ENCODE assay signal across 8 cellular contexts in the genomic region with DNA sequence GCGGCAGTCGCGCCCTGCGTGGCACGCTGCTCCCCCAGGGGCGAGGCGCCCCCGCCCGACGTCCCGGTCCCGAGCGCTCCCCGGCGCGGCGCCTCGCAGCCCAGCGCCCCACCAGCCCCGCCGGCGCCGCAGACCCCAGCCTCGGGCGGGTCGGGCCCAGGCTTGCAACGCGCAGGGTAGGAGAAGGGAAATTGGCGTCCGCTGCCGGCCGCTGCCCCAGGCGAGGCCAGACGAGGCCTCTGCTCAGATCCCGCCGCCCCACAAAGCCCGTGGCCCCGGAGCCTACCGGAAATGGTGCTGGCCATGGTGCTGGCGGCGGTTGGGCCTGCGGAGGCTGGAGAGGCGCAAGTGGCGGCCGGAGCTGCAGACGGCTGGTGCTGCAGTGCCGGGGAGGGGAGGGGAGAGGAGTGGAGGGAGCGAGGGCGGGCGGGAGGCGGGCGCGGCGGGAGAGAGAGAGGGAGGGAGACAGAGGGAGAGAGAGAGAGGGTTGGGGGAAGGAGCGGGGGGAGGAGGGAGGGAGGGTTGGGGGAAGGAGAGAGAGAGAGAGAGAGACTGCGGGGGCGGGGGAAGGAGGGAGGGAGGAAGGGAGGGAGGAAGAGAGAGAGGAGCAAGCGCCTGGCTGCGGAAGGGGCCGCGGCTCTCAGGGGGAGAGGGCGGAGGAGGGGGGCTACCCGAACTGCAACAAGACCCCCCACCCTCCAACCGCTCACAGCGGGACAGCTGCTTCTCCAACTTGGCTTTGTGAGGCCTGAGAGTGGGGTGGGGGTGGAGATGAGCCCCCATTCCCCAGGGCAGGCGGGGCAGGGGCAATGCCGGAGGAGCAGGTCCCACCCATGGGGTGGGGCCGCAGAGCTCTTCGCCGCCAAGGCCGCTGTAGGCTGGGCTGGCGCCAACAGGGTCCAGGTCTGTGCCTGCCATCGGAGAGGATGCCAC. TPM values are rescaled to one million over a fixed set of nuclear protein-coding genes. Genes with fewer than 3 reads are reported as not detected.
DNase-seq lines count a peak whose midpoint lies in the region; ATAC-seq and TF ChIP-seq lines count a peak whose summit lies in the region.

Gene STMN3 (minus strand): TSS at position 384 of the 933 bp plus-strand sequence. CDS start 79 bp downstream, at position 305.

- H3K4me3 ChIP-seq in AG10803 (ENCODE audit: low read length) (peak within 1 kb of the TSS; percentile 52), HL-60 (replicated peaks; ENCODE audit: insufficient read depth, low read length) (peak within 1 kb of the TSS; percentile 16; the same call in 1 of the 2 replicates), ectodermal cell (ENCODE audit: insufficient read depth, low read depth, low read length) (peak within 1 kb of the TSS; percentile 40), liver (ENCODE audit: low read depth in 1 of 3, low read length in 3 of 3) (peak within 1 kb of the TSS in 1 of 3 donors; percentile 50)

- peaks cover 12% of the 10 kb centered on the region for H3K4me1 ChIP-seq in ectodermal cell (ENCODE audit: control insufficient read depth, insufficient read depth, low read length)
- H3K4me1 ChIP-seq in liver (ENCODE audit: control insufficient read depth in 4 of 4, insufficient read depth in 4 of 4, low read length in 3 of 4): peaks cover 5 to 24% (median 12%) of the 10 kb centered on the region in 4 donors

- H3K4me3 Mint-ChIP-seq in activated CD8-positive, alpha-beta T cell treated with anti-CD3 and anti-CD28 coated beads for 36 hours: peak within 1 kb of the TSS; percentile 80

- CTCF ChIA-PET in activated CD8-positive, alpha-beta T cell treated with anti-CD3 and anti-CD28 coated beads for 36 hours (lab: Charles Lee): interaction anchor here (2.2 kb wide), 1 partner anchor 12 kb away, joined by 13 read pairs; no protein-coding TSS in a partner anchor

- H3K9ac ChIP-seq in liver (ENCODE audit: low read depth in 1 of 2, low read length in 2 of 2): no peak within 1 kb of the TSS

- DNase-seq in AG10803 (ENCODE audit: low read depth) (peak; percentile 84), HL-60 (ENCODE audit: low read depth in 1 of 2, low spot score in 1 of 2) (peak; percentile 83 to 91), NCI-H82 (lab: John Stamatoyannopoulos, UW) (peak; percentile 97)
- DNase-seq in activated CD8-positive, alpha-beta T cell treated with anti-CD3 and anti-CD28 coated beads for 36 hours: peak; percentile 85
- DNase-seq in stimulated activated CD4-positive, alpha-beta T cell treated with anti-CD3 and anti-CD28 coated beads, Interleukin-1b, Interleukin-23, amount 100 ng/mL, for 48 hours: peak; percentile 67

- peak within 1 kb of the TSS; percentile 87 for H3K27ac Mint-ChIP-seq in activated CD8-positive, alpha-beta T cell treated with anti-CD3 and anti-CD28 coated beads for 36 hours

- peak; percentile 55 for ATAC-seq in activated CD8-positive, alpha-beta T cell treated with anti-CD3 and anti-CD28 coated beads for 36 hours
- ATAC-seq in HG03196 (IDR thresholded peaks at IDR 0.05; ENCODE audit: unreplicated experiment): no peak

- H3K4me1 Mint-ChIP-seq in activated CD8-positive, alpha-beta T cell treated with anti-CD3 and anti-CD28 coated beads for 36 hours (ENCODE audit: low read depth): peaks cover 20% of the 10 kb centered on the region

- no peaks in the 10 kb centered on the region for H3K36me3 ChIP-seq in ectodermal cell (ENCODE audit: control insufficient read depth, insufficient read depth, low read length)
- no peaks in the 10 kb centered on the region for H3K36me3 ChIP-seq in liver (ENCODE audit: control insufficient read depth in 4 of 4, insufficient read depth in 3 of 4, low read depth in 1 of 4, low read length in 3 of 4)

- H3K36me3 Mint-ChIP-seq in activated CD8-positive, alpha-beta T cell treated with anti-CD3 and anti-CD28 coated beads for 36 hours (ENCODE audit: low read depth): no peaks in the 10 kb centered on the region

- peaks cover 8% of the 10 kb centered on the region for H3K27me3 ChIP-seq in HL-60 (ENCODE audit: insufficient read depth, poor library complexity, severe bottlenecking)
- peaks cover 21% of the 10 kb centered on the region for H3K27me3 ChIP-seq in ectodermal cell (ENCODE audit: control insufficient read depth, insufficient read depth, low read length, poor library complexity, severe bottlenecking)
- H3K27me3 ChIP-seq in liver (ENCODE audit: control insufficient read depth in 4 of 4, insufficient read depth in 4 of 4, low read length in 3 of 4): peaks cover 0 to 4% (median 0%) of the 10 kb centered on the region in 4 donors

- intact Hi-C loops in activated CD8-positive, alpha-beta T cell treated with anti-CD3 and anti-CD28 coated beads for 36 hours (cut with micrococcal nuclease): no loop called here

- WGBS in ectodermal cell, 2 experiments: 1% methylated on average over 64 to 73 of the region's 73 CpGs
- 5% methylated on average over 73 of the region's 73 CpGs for WGBS in liver

- H3K9me3 ChIP-seq in ectodermal cell (ENCODE audit: control insufficient read depth, low read length): no peaks in the 10 kb centered on the region
- no peaks in the 10 kb centered on the region for H3K9me3 ChIP-seq in liver (ENCODE audit: control insufficient read depth in 4 of 4, low read length in 3 of 4)

- H3K9me3 Mint-ChIP-seq in activated CD8-positive, alpha-beta T cell treated with anti-CD3 and anti-CD28 coated beads for 36 hours: no peaks in the 10 kb centered on the region

- no peak for TF ChIP-seq CTCF in AG10803 (conservative IDR thresholded peaks at IDR 0.05; ENCODE audit: low read length)
- no peak for TF ChIP-seq CTCF in HL-60 (IDR thresholded peaks at IDR 0.05; ENCODE audit: insufficient read depth, low read length)
- TF ChIP-seq CTCF in activated CD8-positive, alpha-beta T cell treated with anti-CD3 and anti-CD28 coated beads for 36 hours (IDR thresholded peaks at IDR 0.05): peak; percentile 10
- TF ChIP-seq CTCF in liver (IDR thresholded peaks at IDR 0.05; ENCODE audit: low read depth, low read length, missing input control): no peak

- POLR2A ChIA-PET in activated CD8-positive, alpha-beta T cell treated with anti-CD3 and anti-CD28 coated beads for 36 hours (lab: Charles Lee): interaction anchor here (1.5 to 1.8 kb wide), 2 partner anchors 11 to 26 kb away, joined by 4 to 9 read pairs; partner anchors contain the start of gene GMEB2

- H3K27ac ChIP-seq in HL-60 (replicated peaks) (no peak within 1 kb of the TSS), ectodermal cell (ENCODE audit: insufficient read depth, low read depth, low read length, poor library complexity, severe bottlenecking) (peak within 1 kb of the TSS; percentile 74), liver (ENCODE audit: low read depth in 1 of 2, low read length in 2 of 2) (no peak within 1 kb of the TSS)

- TF ChIP-seq RAD21 in liver (IDR thresholded peaks at IDR 0.05): no peak

- H3K27me3 Mint-ChIP-seq in activated CD8-positive, alpha-beta T cell treated with anti-CD3 and anti-CD28 coated beads for 36 hours: no peaks in the 10 kb centered on the region

TF ChIP-seq in liver, 16 proteins besides CTCF, POLR2A, EP300 and RAD21 (continues in another document):
- TF ChIP-seq YY1 (IDR thresholded peaks at IDR 0.05): no peak
- TF ChIP-seq, protein P1, sequence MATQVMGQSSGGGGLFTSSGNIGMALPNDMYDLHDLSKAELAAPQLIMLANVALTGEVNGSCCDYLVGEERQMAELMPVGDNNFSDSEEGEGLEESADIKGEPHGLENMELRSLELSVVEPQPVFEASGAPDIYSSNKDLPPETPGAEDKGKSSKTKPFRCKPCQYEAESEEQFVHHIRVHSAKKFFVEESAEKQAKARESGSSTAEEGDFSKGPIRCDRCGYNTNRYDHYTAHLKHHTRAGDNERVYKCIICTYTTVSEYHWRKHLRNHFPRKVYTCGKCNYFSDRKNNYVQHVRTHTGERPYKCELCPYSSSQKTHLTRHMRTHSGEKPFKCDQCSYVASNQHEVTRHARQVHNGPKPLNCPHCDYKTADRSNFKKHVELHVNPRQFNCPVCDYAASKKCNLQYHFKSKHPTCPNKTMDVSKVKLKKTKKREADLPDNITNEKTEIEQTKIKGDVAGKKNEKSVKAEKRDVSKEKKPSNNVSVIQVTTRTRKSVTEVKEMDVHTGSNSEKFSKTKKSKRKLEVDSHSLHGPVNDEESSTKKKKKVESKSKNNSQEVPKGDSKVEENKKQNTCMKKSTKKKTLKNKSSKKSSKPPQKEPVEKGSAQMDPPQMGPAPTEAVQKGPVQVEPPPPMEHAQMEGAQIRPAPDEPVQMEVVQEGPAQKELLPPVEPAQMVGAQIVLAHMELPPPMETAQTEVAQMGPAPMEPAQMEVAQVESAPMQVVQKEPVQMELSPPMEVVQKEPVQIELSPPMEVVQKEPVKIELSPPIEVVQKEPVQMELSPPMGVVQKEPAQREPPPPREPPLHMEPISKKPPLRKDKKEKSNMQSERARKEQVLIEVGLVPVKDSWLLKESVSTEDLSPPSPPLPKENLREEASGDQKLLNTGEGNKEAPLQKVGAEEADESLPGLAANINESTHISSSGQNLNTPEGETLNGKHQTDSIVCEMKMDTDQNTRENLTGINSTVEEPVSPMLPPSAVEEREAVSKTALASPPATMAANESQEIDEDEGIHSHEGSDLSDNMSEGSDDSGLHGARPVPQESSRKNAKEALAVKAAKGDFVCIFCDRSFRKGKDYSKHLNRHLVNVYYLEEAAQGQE (IDR thresholded peaks at IDR 0.05): peak; percentile 98
- TF ChIP-seq NR2F2 (IDR thresholded peaks at IDR 0.05): no peak
- no peak for TF ChIP-seq RXRA (IDR thresholded peaks at IDR 0.05)
- no peak for TF ChIP-seq HNF4G (IDR thresholded peaks at IDR 0.05)
- no peak for TF ChIP-seq JUND (IDR thresholded peaks at IDR 0.05)
- TF ChIP-seq HNF4A (conservative IDR thresholded peaks at IDR 0.05): no peak
- TF ChIP-seq GABPA (IDR thresholded peaks at IDR 0.05 in 1 of 2, conservative IDR thresholded peaks at IDR 0.05 in 1 of 2): peak in 1 of 2 donors; percentile 54
- TF ChIP-seq ATF3 (IDR thresholded peaks at IDR 0.05): no peak
- no peak for TF ChIP-seq FOXA1 (IDR thresholded peaks at IDR 0.05)

RNA-seq across cellular contexts. Expression of gene STMN3, which starts in this region (rescaled TPM):
- total RNA-seq in activated CD8-positive, alpha-beta T cell treated with anti-CD3 and anti-CD28 coated beads for 36 hours: 10 to 100 TPM; 17.8 to 18.4 TPM
- polyA plus RNA-seq in ectodermal cell (2013, experiment 1 of 4): 6.7 TPM
- 6.6 TPM for polyA plus RNA-seq in ectodermal cell (2013, experiment 2 of 4)
- 8.2 TPM for polyA plus RNA-seq in ectodermal cell (2013, experiment 3 of 4)
- 10.2 TPM for polyA plus RNA-seq in ectodermal cell (2013, experiment 4 of 4)
- 1 to 10 TPM in 1 of 2 donors, under 1 TPM in 1; 0.67 to 2.9 TPM for total RNA-seq in liver
- polyA plus RNA-seq in liver: 1 to 10 TPM in 1 of 2 donors, under 1 TPM in 1; 0.42 to 1.2 TPM

Comparison
In these comparisons a context has a peak if more than half of its experiments do, and no peak if none do; other contexts are left out.
1. RNA of gene STMN3 (total RNA-seq): 17.8 to 18.4 TPM in activated CD8-positive, alpha-beta T cell treated with anti-CD3 and anti-CD28 coated beads for 36 hours; 0.67 to 2.9 TPM in liver; every median in the first group is over 4 times any median in the second.
2. Peak in every context shown above with its lines, with median percentiles within 50 percentile points of each other: DNase-seq.